Comparison of ENCODE assay signal across 1 cellular context in genomic region chr1:27568247-27569087, GRCh38.
TF ChIP-seq lines count a peak whose summit lies in the region.

No MANE protein-coding gene starts in this region.

TF ChIP-seq in K562, 482 proteins besides CTCF, POLR2A, EP300 and RAD21 (continued from another document):
- TF ChIP-seq SIN3A (IDR thresholded peaks at IDR 0.05; ENCODE audit: borderline replicate concordance in 2 of 2, control insufficient read depth in 1 of 2, low read depth in 2 of 2, low read length in 2 of 2) (peak; percentile 8 to 46; a peak in 1 of 4 replicates), TCFL5 (CRISPR knock-in tag; conservative IDR thresholded peaks at IDR 0.05) (no peak), NFRKB (IDR thresholded peaks at IDR 0.05; ENCODE audit: low read depth) (no peak), NELFE (IDR thresholded peaks at IDR 0.05; ENCODE audit: insufficient read depth, insufficient read length) (no peak), MAFG (tag; conservative IDR thresholded peaks at IDR 0.05) (no peak), NFYB (IDR thresholded peaks at IDR 0.05; ENCODE audit: extremely low read depth, insufficient read length) (peak; percentile 13), CREB3 (tag; conservative IDR thresholded peaks at IDR 0.05; ENCODE audit: low read depth) (no peak), ARID2 (IDR thresholded peaks at IDR 0.05) (no peak), E2F1 (CRISPR knock-in tag; IDR thresholded peaks at IDR 0.05) (peak; percentile 57; the same call in 1 of the 2 replicates), ZNF75A (CRISPR knock-in tag; IDR thresholded peaks at IDR 0.05) (no peak), L3MBTL2 (IDR thresholded peaks at IDR 0.05) (peak; percentile 72), ZNF740 (CRISPR knock-in tag; IDR thresholded peaks at IDR 0.05) (no peak), ZNF740 (tag; IDR thresholded peaks at IDR 0.05) (no peak), ETV1 (tag; conservative IDR thresholded peaks at IDR 0.05; ENCODE audit: low read depth) (no peak), MTA2 (IDR thresholded peaks at IDR 0.05; ENCODE audit: low read depth) (0 out of 2 replicates have a peak, but pooled peaks have one; percentile 5), ZNF592 (IDR thresholded peaks at IDR 0.05) (0 out of 2 replicates have a peak, but pooled peaks have one; percentile 67), CBX5 (IDR thresholded peaks at IDR 0.05; ENCODE audit: borderline replicate concordance, low read depth) (no peak), NR0B1 (IDR thresholded peaks at IDR 0.05; ENCODE audit: partially characterized antibody) (no peak), ZNF830 (CRISPR knock-in tag; IDR thresholded peaks at IDR 0.05) (no peak), MITF (IDR thresholded peaks at IDR 0.05) (no peak), KLF13 (tag; IDR thresholded peaks at IDR 0.05; ENCODE audit: borderline replicate concordance, low read depth) (peak; percentile 91), ATF6 (CRISPR knock-in tag; IDR thresholded peaks at IDR 0.05) (0 out of 2 replicates have a peak, but pooled peaks have one; percentile 66), NCOA6 (IDR thresholded peaks at IDR 0.05) (no peak), ZNF696 (CRISPR knock-in tag; conservative IDR thresholded peaks at IDR 0.05) (no peak), TFE3 (CRISPR knock-in tag; IDR thresholded peaks at IDR 0.05) (no peak), CEBPG (CRISPR knock-in tag; IDR thresholded peaks at IDR 0.05) (peak; percentile 7; the same call in 1 of the 2 replicates), CEBPG (tag; conservative IDR thresholded peaks at IDR 0.05 in 1 of 2, IDR thresholded peaks at IDR 0.05 in 1 of 2) (no peak), TFAM (CRISPR knock-in tag; conservative IDR thresholded peaks at IDR 0.05) (no peak), DACH1 (IDR thresholded peaks at IDR 0.05; ENCODE audit: partially characterized antibody) (no peak), XRCC5 (IDR thresholded peaks at IDR 0.05; ENCODE audit: low read depth, low read length) (0 out of 2 replicates have a peak, but pooled peaks have one; percentile 52), ATF3 (IDR thresholded peaks at IDR 0.05) (no peak), ATF3 (CRISPR knock-in tag; conservative IDR thresholded peaks at IDR 0.05) (no peak), ZMIZ1 (IDR thresholded peaks at IDR 0.05; ENCODE audit: low read depth in 2 of 2, low read length in 2 of 2) (no peak), SMARCC2 (IDR thresholded peaks at IDR 0.05; ENCODE audit: low read depth) (no peak; the same call in 1 of the 2 replicates)
